Comparison of ENCODE assay signal across 1 cellular context in the genomic region with DNA sequence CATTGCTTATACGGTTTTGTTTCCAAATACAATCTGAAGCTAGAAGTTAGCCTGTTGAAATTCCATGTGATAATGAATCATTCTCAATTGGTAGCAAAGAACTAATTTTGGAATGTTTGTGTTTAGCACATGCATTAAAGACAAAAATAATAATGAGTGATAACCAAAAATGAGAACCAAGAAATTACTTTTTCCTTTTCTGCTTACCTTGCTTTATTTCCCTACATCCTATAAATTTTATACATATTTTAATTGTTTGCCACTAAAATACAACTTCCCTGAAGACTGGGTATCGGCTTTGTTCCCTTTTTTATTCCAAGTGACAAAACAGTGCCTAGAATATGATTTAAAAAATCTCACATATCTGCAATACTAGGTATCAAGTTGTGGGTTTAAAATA.
TF ChIP-seq lines count a peak whose summit lies in the region.

No MANE protein-coding gene starts in this region.

TF ChIP-seq in SK-N-SH, 30 proteins besides CTCF, POLR2A, EP300 and RAD21 (continued from another document):
- no peak for TF ChIP-seq NRF1 (IDR thresholded peaks at IDR 0.05; ENCODE audit: low read depth, low read length)
- TF ChIP-seq FOXJ3 (CRISPR knock-in tag; IDR thresholded peaks at IDR 0.05): no peak
- TF ChIP-seq MXI1 (IDR thresholded peaks at IDR 0.05; ENCODE audit: low read depth, low read length): no peak
- TF ChIP-seq REST (IDR thresholded peaks at IDR 0.05; ENCODE audit: low read depth, low read length): no peak
- TF ChIP-seq, protein P1, sequence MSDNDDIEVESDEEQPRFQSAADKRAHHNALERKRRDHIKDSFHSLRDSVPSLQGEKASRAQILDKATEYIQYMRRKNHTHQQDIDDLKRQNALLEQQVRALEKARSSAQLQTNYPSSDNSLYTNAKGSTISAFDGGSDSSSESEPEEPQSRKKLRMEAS (IDR thresholded peaks at IDR 0.05; ENCODE audit: low read depth): no peak
- TF ChIP-seq POLR2AphosphoS5 (IDR thresholded peaks at IDR 0.05; ENCODE audit: low read depth, low read length): no peak
- TF ChIP-seq, protein P2, sequence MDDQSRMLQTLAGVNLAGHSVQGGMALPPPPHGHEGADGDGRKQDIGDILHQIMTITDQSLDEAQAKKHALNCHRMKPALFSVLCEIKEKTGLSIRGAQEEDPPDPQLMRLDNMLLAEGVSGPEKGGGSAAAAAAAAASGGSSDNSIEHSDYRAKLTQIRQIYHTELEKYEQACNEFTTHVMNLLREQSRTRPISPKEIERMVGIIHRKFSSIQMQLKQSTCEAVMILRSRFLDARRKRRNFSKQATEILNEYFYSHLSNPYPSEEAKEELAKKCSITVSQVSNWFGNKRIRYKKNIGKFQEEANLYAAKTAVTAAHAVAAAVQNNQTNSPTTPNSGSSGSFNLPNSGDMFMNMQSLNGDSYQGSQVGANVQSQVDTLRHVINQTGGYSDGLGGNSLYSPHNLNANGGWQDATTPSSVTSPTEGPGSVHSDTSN (IDR thresholded peaks at IDR 0.05): no peak
- TF ChIP-seq EZH2phosphoT487 (IDR thresholded peaks at IDR 0.05; ENCODE audit: borderline replicate concordance, low read depth): no peak
- no peak for TF ChIP-seq RXRA (IDR thresholded peaks at IDR 0.05; ENCODE audit: borderline replicate concordance, low read depth)
- no peak for TF ChIP-seq JUND (IDR thresholded peaks at IDR 0.05)
- TF ChIP-seq NFIC (IDR thresholded peaks at IDR 0.05; ENCODE audit: borderline replicate concordance): no peak
